ENCODE assay signal across 8 cellular contexts in the genomic region with DNA sequence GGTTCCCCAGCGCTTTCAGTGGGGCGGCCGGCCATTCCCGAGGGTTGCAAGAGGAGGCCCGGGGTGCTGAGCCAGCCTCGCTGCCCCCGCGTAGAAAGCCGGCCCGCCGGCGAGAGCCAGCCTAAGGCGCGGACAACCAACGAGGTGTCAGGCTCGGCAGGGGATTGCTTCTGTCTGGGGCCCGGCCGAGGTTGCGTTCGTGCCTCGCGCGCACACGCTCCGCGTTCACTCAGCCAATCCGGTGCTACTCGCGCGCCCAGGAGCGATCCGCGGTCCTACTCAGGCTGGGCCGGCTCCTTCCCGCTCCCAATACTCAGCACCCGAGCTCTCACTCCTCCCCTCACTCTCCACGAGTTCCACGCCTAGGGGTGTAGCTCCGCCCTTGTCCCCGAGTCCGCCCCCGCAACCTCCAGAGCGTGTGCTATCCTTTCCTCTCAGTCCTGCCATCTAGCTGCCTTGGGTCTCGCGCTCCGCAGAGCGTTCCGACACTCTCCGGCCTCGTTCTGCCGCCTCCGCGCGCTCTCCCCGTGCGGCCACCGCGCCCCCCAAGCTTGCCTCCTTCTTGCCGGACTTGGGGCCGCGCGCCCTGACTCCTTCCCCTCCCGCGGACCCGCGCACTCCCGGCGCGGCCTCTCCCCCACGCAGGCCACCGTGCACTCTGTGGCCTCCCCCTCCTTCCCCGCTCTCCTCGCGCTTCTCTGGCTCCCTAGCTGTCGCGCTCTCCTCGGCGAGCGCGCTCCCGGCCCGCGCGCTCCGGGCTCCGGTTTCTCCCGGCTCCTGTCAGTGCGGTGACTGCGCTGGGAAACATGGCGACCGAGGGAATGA. TPM values are rescaled to one million over a fixed set of nuclear protein-coding genes. Genes with fewer than 3 reads are reported as not detected.
DNase-seq lines count a peak whose midpoint lies in the region; ATAC-seq and TF ChIP-seq lines count a peak whose summit lies in the region.

A gene (plus strand): TSS at position 426 of the 825 bp plus-strand sequence.

- H3K9me3 ChIP-seq in CD8-positive, alpha-beta T cell (ENCODE audit: low read length): no peaks in the 10 kb centered on the region
- no peaks in the 10 kb centered on the region for H3K9me3 ChIP-seq in mesodermal cell (ENCODE audit: control insufficient read depth, low read length)

- WGBS in mesodermal cell (ENCODE audit: insufficient coverage in 2 of 2), 2 experiments: 0% methylated on average over 73 to 83 of the region's 91 CpGs

- H3K27ac Mint-ChIP-seq in CD8-positive, alpha-beta T cell: peak within 1 kb of the TSS; percentile 91

- H3K36me3 ChIP-seq in CD8-positive, alpha-beta T cell (ENCODE audit: insufficient read depth, low read length): no peaks in the 10 kb centered on the region
- H3K36me3 ChIP-seq in mesodermal cell (ENCODE audit: control insufficient read depth, insufficient read depth, low read length): no peaks in the 10 kb centered on the region

- peak within 1 kb of the TSS; percentile 75 for H3K4me3 ChIP-seq in CD8-positive, alpha-beta T cell (ENCODE audit: low read depth, low read length)
- peak within 1 kb of the TSS; percentile 72 for H3K4me3 ChIP-seq in HL-60 (replicated peaks; ENCODE audit: insufficient read depth, low read length)
- peak within 1 kb of the TSS; percentile 90 for H3K4me3 ChIP-seq in mesodermal cell (ENCODE audit: extremely low read depth, insufficient read depth, low read length, poor library complexity, severe bottlenecking)

- in situ Hi-C loops in endometrial microvascular endothelial cells (cut with HindIII; ENCODE audit: inconsistent ontology term, low pct_unique_long_range_greater_than_20kb, low sequenced_read_pairs): no loop called here

- H3K4me3 Mint-ChIP-seq in CD8-positive, alpha-beta T cell: peak within 1 kb of the TSS; percentile 99

- CTCF ChIA-PET in CD8-positive, alpha-beta T cell (lab: Charles Lee): interaction anchor here (1.0 kb wide), 1 partner anchor 9 kb away, joined by 3 read pairs; no protein-coding TSS in a partner anchor

- peak; percentile 53 to 86 (median 79) for DNase-seq in CD8-positive, alpha-beta T cell
- peak; percentile 73 to 92 for DNase-seq in HL-60 (ENCODE audit: low read depth in 1 of 2, low spot score in 1 of 2)
- DNase-seq in NOMO-1 (lab: John Stamatoyannopoulos, UW; ENCODE audit: unreplicated experiment in 2 of 2): peak; percentile 94 to 96
- DNase-seq in activated CD8-positive, alpha-beta memory T cell treated with anti-CD3 and anti-CD28 coated beads, Interleukin-2, amount 50 U/mL, for 24 hours (ENCODE audit: extremely low read depth): peak; percentile 74
- DNase-seq in stimulated activated CD8-positive, alpha-beta memory T cell treated with anti-CD3 and anti-CD28 coated beads, Interleukin-15, amount 100 ng/mL, for 4 hours (ENCODE audit: low read depth in 2 of 2): peak; percentile 76 to 78

- peak within 1 kb of the TSS; percentile 55 for H3K27ac ChIP-seq in CD8-positive, alpha-beta T cell (ENCODE audit: low read depth, low read length)
- H3K27ac ChIP-seq in HL-60 (replicated peaks) (peak within 1 kb of the TSS; percentile 88), mesodermal cell (ENCODE audit: low read depth, low read length, severe bottlenecking) (peak within 1 kb of the TSS; percentile 71)

- peaks cover 35% of the 10 kb centered on the region for H3K4me1 Mint-ChIP-seq in CD8-positive, alpha-beta T cell (ENCODE audit: low read depth)

- no peaks in the 10 kb centered on the region for H3K27me3 Mint-ChIP-seq in CD8-positive, alpha-beta T cell (ENCODE audit: low read depth)

- peaks cover 8% of the 10 kb centered on the region for H3K36me3 Mint-ChIP-seq in CD8-positive, alpha-beta T cell

- no peaks in the 10 kb centered on the region for H3K9me3 Mint-ChIP-seq in CD8-positive, alpha-beta T cell

- no peaks in the 10 kb centered on the region for H3K4me1 ChIP-seq in CD8-positive, alpha-beta T cell (ENCODE audit: insufficient read depth, low read length)
- no peaks in the 10 kb centered on the region for H3K4me1 ChIP-seq in mesodermal cell (ENCODE audit: control insufficient read depth, insufficient read depth, low read length, poor library complexity, severe bottlenecking)

- no peaks in the 10 kb centered on the region for H3K27me3 ChIP-seq in CD8-positive, alpha-beta T cell (ENCODE audit: insufficient read depth, low read length)
- no peaks in the 10 kb centered on the region for H3K27me3 ChIP-seq in HL-60 (ENCODE audit: insufficient read depth, poor library complexity, severe bottlenecking)

- no peak for TF ChIP-seq CTCF in CD8-positive, alpha-beta T cell (IDR thresholded peaks at IDR 0.05)
- TF ChIP-seq CTCF in HL-60 (IDR thresholded peaks at IDR 0.05; ENCODE audit: insufficient read depth, low read length): no peak

- peak; percentile 90 for ATAC-seq in CD8-positive, alpha-beta T cell
- peak; percentile 85 for ATAC-seq in GM19455 (IDR thresholded peaks at IDR 0.05; ENCODE audit: unreplicated experiment)

- intact Hi-C loops in CD8-positive, alpha-beta T cell (cut with DNase I, micrococcal nuclease): loop anchor here (2.0 to 10.0 kb wide), 7 partner anchors 733 to 1403 kb away; a partner anchor contains a TSS

- POLR2A ChIA-PET in CD8-positive, alpha-beta T cell (lab: Charles Lee): interaction anchor here (0.5 to 2.0 kb wide), 4 partner anchors 11 to 1083 kb away, joined by 3 to 9 read pairs (median 3); no protein-coding TSS in a partner anchor

RNA-seq across cellular contexts. Expression of the gene that starts here (rescaled TPM):
- 1 to 10 TPM; 8.2 to 9.3 TPM for total RNA-seq in CD8-positive, alpha-beta T cell
- total RNA-seq in endometrial microvascular endothelial cells (ENCODE audit: inconsistent ontology term): 38.3 TPM
- polyA plus RNA-seq in mesodermal cell (2013, experiment 1 of 2): 21.3 TPM
- 23.7 TPM for polyA plus RNA-seq in mesodermal cell (2013, experiment 2 of 2)

Comparison
In these comparisons a context has a peak if more than half of its experiments do, and no peak if none do; other contexts are left out.
1. Peak in every context shown above with its lines: DNase-seq, ATAC-seq, H3K4me3 ChIP-seq and H3K27ac ChIP-seq.